Comparison of ENCODE assay signal across 8 cellular contexts in genomic region chr22:30635273-30636225, GRCh38. TPM values are rescaled to one million over a fixed set of nuclear protein-coding genes. Genes with fewer than 3 reads are reported as not detected.
DNase-seq lines count a peak whose midpoint lies in the region; ATAC-seq and TF ChIP-seq lines count a peak whose summit lies in the region.

TSS of gene SLC35E4 (plus strand) at chr22:30635781. CDS start at chr22:30636451, 670 bp downstream.

- no peaks in the 10 kb centered on the region for H3K27me3 Mint-ChIP-seq in T-helper 1 cell treated with Interleukin-12 subunit alpha and Interleukin-12 subunit beta and Interleukin-4 antibody, amounts not matched to agents 30 μg/mL and 1 μg/mL, for 36 hours (ENCODE audit: low read depth)

- DNase-seq in NCI-H1436 (lab: John Stamatoyannopoulos, UW): peak; percentile 84
- peak; percentile 92 for DNase-seq in right atrium auricular region (ENCODE audit: low spot score)
- DNase-seq in putamen (ENCODE audit: low spot score): peak; percentile 95
- DNase-seq in vagina (ENCODE audit: extremely low spot score in 2 of 2): peak in 1 of 2 donors; percentile 91

- peak within 1 kb of the TSS; percentile 97 for H3K27ac ChIP-seq in angular gyrus (ENCODE audit: low read depth, low read length)
- H3K27ac ChIP-seq in right atrium auricular region: peak within 1 kb of the TSS; percentile 93 to 94
- peak within 1 kb of the TSS; percentile 98 for H3K27ac ChIP-seq in vagina

- peak within 1 kb of the TSS; percentile 66 for H3K4me3 ChIP-seq in GM12875 (ENCODE audit: low read depth, low read length)
- peak within 1 kb of the TSS; percentile 60 to 77 for H3K4me3 ChIP-seq in right atrium auricular region
- H3K4me3 ChIP-seq in vagina: peak within 1 kb of the TSS; percentile 57 to 82

- intact Hi-C loops in vagina (cut with DNase I): loop anchor here (10.0 kb wide), 2 partner anchors 119 to 289 kb away; no protein-coding TSS in a partner anchor

- H3K9me3 ChIP-seq in right atrium auricular region: no peaks in the 10 kb centered on the region
- H3K9me3 ChIP-seq in vagina: no peaks in the 10 kb centered on the region

- peak within 1 kb of the TSS; percentile 92 for H3K27ac Mint-ChIP-seq in T-helper 1 cell treated with Interleukin-12 subunit alpha and Interleukin-12 subunit beta and Interleukin-4 antibody, amounts not matched to agents 30 μg/mL and 1 μg/mL, for 36 hours

- TF ChIP-seq POLR2A in vagina (IDR thresholded peaks at IDR 0.05): peak in 1 of 2 donors; percentile 61

- H3K4me1 ChIP-seq in right atrium auricular region: peaks cover 0 to 36% of the 10 kb centered on the region in 2 donors
- peaks cover 37% of the 10 kb centered on the region for H3K4me1 ChIP-seq in vagina

- H3K9me3 Mint-ChIP-seq in T-helper 1 cell treated with Interleukin-12 subunit alpha and Interleukin-12 subunit beta and Interleukin-4 antibody, amounts not matched to agents 30 μg/mL and 1 μg/mL, for 36 hours: no peaks in the 10 kb centered on the region

- TF ChIP-seq CTCF in GM12875 (IDR thresholded peaks at IDR 0.05; ENCODE audit: borderline replicate concordance, insufficient read depth, low read depth, low read length): peak; percentile 29; the same call in 1 of the 2 replicates
- TF ChIP-seq CTCF in right atrium auricular region (IDR thresholded peaks at IDR 0.05): no peak
- peak in 2 of 3 experiments; percentile 15 to 35 for TF ChIP-seq CTCF in vagina (IDR thresholded peaks at IDR 0.05)

- peak; percentile 77 for ATAC-seq in HG02759 (IDR thresholded peaks at IDR 0.05; ENCODE audit: unreplicated experiment)

- H3K4me3 Mint-ChIP-seq in T-helper 1 cell treated with Interleukin-12 subunit alpha and Interleukin-12 subunit beta and Interleukin-4 antibody, amounts not matched to agents 30 μg/mL and 1 μg/mL, for 36 hours: peak within 1 kb of the TSS; percentile 83

- H3K4me1 Mint-ChIP-seq in T-helper 1 cell treated with Interleukin-12 subunit alpha and Interleukin-12 subunit beta and Interleukin-4 antibody, amounts not matched to agents 30 μg/mL and 1 μg/mL, for 36 hours (ENCODE audit: low read depth): peaks cover 25% of the 10 kb centered on the region

- no peaks in the 10 kb centered on the region for H3K27me3 ChIP-seq in right atrium auricular region
- H3K27me3 ChIP-seq in vagina: no peaks in the 10 kb centered on the region

- H3K36me3 Mint-ChIP-seq in T-helper 1 cell treated with Interleukin-12 subunit alpha and Interleukin-12 subunit beta and Interleukin-4 antibody, amounts not matched to agents 30 μg/mL and 1 μg/mL, for 36 hours (ENCODE audit: low read depth): peaks cover 8% of the 10 kb centered on the region

- H3K36me3 ChIP-seq in right atrium auricular region (no peaks in the 10 kb centered on the region), vagina (no peaks in the 10 kb centered on the region)

RNA-seq across cellular contexts. Expression of gene SLC35E4, which starts in this region (rescaled TPM):
- total RNA-seq in right atrium auricular region (1 to 10 TPM; 4.0 to 9.1 TPM), vagina (6.4 TPM)

Comparison
In these comparisons a context has a peak if more than half of its experiments do, and no peak if none do; other contexts are left out.
1. CTCF ChIP-seq: peak in GM12875 (single experiment) and vagina (2 of 3); none in right atrium auricular region (0 of 2).
2. Peak in every context shown above with its lines, with median percentiles within 50 percentile points of each other: H3K4me3 ChIP-seq and H3K27ac ChIP-seq.